ENCODE assay signal across 8 cellular contexts in genomic region chr20:561437-562231, GRCh38. TPM values are rescaled to one million over a fixed set of nuclear protein-coding genes. Genes with fewer than 3 reads are reported as not detected.
DNase-seq lines count a peak whose midpoint lies in the region; ATAC-seq and TF ChIP-seq lines count a peak whose summit lies in the region.

No MANE protein-coding gene starts in this region.

- TF ChIP-seq CTCF in coronary artery (IDR thresholded peaks at IDR 0.05) (peak; percentile 92), lower leg skin (IDR thresholded peaks at IDR 0.05) (peak in 1 of 3 donors; percentile 70)

- no peak for TF ChIP-seq POLR2A in lower leg skin (IDR thresholded peaks at IDR 0.05)

- no peak overlapping the region for H3K4me3 ChIP-seq in coronary artery
- H3K4me3 ChIP-seq in lower leg skin (ENCODE audit: low read depth, poor library complexity, severe bottlenecking), result no peak overlapping the region

- no peak overlapping the region for H3K27ac ChIP-seq in coronary artery

- intact Hi-C loops in lower leg skin (cut with DNase I; ENCODE audit: low total_unique reads), result loop anchor here (5.0 to 10.0 kb wide), 2 partner anchors 83 to 176 kb away; no protein-coding TSS in a partner anchor

- DNase-seq in COR-L47 (lab: John Stamatoyannopoulos, UW) (peak; percentile 47), HCEC 1CT (peak; percentile 49), NCI-H2227 treated with DMSO at 0.1 percent for 48 hours (lab: John Stamatoyannopoulos, UW) (peak; percentile 68), coronary artery (ENCODE audit: low spot score) (no peak), lower leg skin (ENCODE audit: low spot score in 2 of 2) (peak; percentile 46 to 88)
- peak; percentile 15 for DNase-seq in activated CD4-positive, alpha-beta T cell treated with anti-CD3 and anti-CD28 coated beads for 1 hour
- peak; percentile 6 to 37 for DNase-seq in stimulated activated CD8-positive, alpha-beta memory T cell treated with anti-CD3 and anti-CD28 coated beads, Interleukin-7, amount 100 ng/mL, for 48 hours (ENCODE audit: extremely low read depth in 1 of 2, low read depth in 1 of 2)

- no peak for ATAC-seq in GM21367 (IDR thresholded peaks at IDR 0.05; ENCODE audit: unreplicated experiment)

- WGBS in lower leg skin, 2 donors, result 35 to 36% methylated on average over 12 of the region's 12 CpGs

RNA-seq across cellular contexts. Expression of gene CSNK2A1, which starts 18.0 kb away (rescaled TPM):
- 10 to 100 TPM; 86.0 to 96.7 (median 90.3) TPM for total RNA-seq in lower leg skin

RNA-seq across cellular contexts. Expression of gene TCF15, which starts 48.5 kb away (rescaled TPM):
- under 1 TPM in 1 of 4 donors, not detected in 3; 0.71 TPM for total RNA-seq in lower leg skin
